In genomic region chr9:121281614-121282291, GRCh38 we compare ENCODE assay signal across 9 cellular contexts. TPM values are rescaled to one million over a fixed set of nuclear protein-coding genes. Genes with fewer than 3 reads are reported as not detected.
DNase-seq lines count a peak whose midpoint lies in the region; ATAC-seq and TF ChIP-seq lines count a peak whose summit lies in the region.
"Had no signal": no experiment of that assay in that cellular context is flagged by ENCODE, and none has a peak within 500 bp of the region (broad histone marks: within the 10 kb centered on the region; RNA-seq: fewer than 3 reads in every experiment).

No MANE protein-coding gene starts in this region.

- TF ChIP-seq EP300 in gastroesophageal sphincter (IDR thresholded peaks at IDR 0.05): no peak

- peaks cover 96% of the 10 kb centered on the region for H3K4me1 ChIP-seq in Panc1 (ENCODE audit: control insufficient read depth, insufficient read depth, low read length)
- peaks cover 75 to 100% (median 91%) of the 10 kb centered on the region in 3 donors for H3K4me1 ChIP-seq in gastroesophageal sphincter
- peaks cover 4% of the 10 kb centered on the region for H3K4me1 ChIP-seq in prostate gland (replicated peaks)
- peaks cover 19% of the 10 kb centered on the region for H3K4me1 ChIP-seq in HAP-1

- POLR2A ChIA-PET in Panc1 (lab: Charles Lee): interaction anchor here (0.6 kb wide), 1 partner anchor 37 kb away, joined by 4 read pairs; no protein-coding TSS in a partner anchor

- no peak overlapping the region for H3K4me3 ChIP-seq in Panc1 (ENCODE audit: low read depth in 2 of 2, low read length in 2 of 2)
- H3K4me3 ChIP-seq in gastroesophageal sphincter: peak overlapping the region in 1 of 2 donors; percentile 8
- H3K4me3 ChIP-seq in prostate gland: no peak overlapping the region
- H3K4me3 ChIP-seq in HAP-1: no peak overlapping the region

- H3K36me3 ChIP-seq in Panc1 (ENCODE audit: control insufficient read depth, insufficient read depth, low read length) (no peaks in the 10 kb centered on the region), gastroesophageal sphincter (no peaks in the 10 kb centered on the region), prostate gland (no peaks in the 10 kb centered on the region), HAP-1 (replicated peaks) (no peaks in the 10 kb centered on the region)

- H3K27ac ChIP-seq in Panc1 (ENCODE audit: low read length): peak overlapping the region; percentile 99
- peak overlapping the region; percentile 94 to 98 (median 97) for H3K27ac ChIP-seq in gastroesophageal sphincter
- peak overlapping the region; percentile 85 to 90 for H3K27ac ChIP-seq in prostate gland

- H3K27me3 Mint-ChIP-seq in stimulated activated naive CD8-positive, alpha-beta T cell treated with anti-CD3 and anti-CD28 coated beads, Interleukin-15, amount 100 ng/mL, for 72 hours: no peaks in the 10 kb centered on the region

- no peak for TF ChIP-seq CTCF in Panc1 (IDR thresholded peaks at IDR 0.05)
- TF ChIP-seq CTCF in gastroesophageal sphincter (IDR thresholded peaks at IDR 0.05): peak in 1 of 4 experiments; percentile 2
- TF ChIP-seq CTCF in prostate gland (IDR thresholded peaks at IDR 0.05): peak in 2 of 4 experiments; percentile 7 to 11

- H3K27ac Mint-ChIP-seq in stimulated activated naive CD8-positive, alpha-beta T cell treated with anti-CD3 and anti-CD28 coated beads, Interleukin-15, amount 100 ng/mL, for 72 hours: no peak overlapping the region
- H3K27ac Mint-ChIP-seq: activated naive CD4-positive, alpha-beta T cell treated with anti-CD3 and anti-CD28 coated beads, Interleukin-2, amount 50 U/mL, for 72 hours had no signal

- in situ Hi-C loops in Panc1 (cut with HindIII; ENCODE audit: low pct_unique_long_range_greater_than_20kb, low sequenced_read_pairs): no loop called here
- in situ Hi-C loops in HAP-1 (cut with MboI; ENCODE audit: low sequenced_read_pairs): loop anchor here (5.0 kb wide), 1 partner anchor 69 kb away; no protein-coding TSS in a partner anchor

- ATAC-seq in Panc1: peak; percentile 59
- peak; percentile 41 for ATAC-seq in gastroesophageal sphincter
- no peak for ATAC-seq in stimulated activated naive CD8-positive, alpha-beta T cell treated with anti-CD3 and anti-CD28 coated beads, Interleukin-15, amount 100 ng/mL, for 72 hours

- DNase-seq in EH (ENCODE audit: low read depth) (peak; percentile 69), Panc1 (ENCODE audit: low read depth, low spot score) (peak; percentile 80), prostate gland (ENCODE audit: low spot score) (peak; percentile 88), NCI-H187 treated with DMSO at 0.1 percent for 48 hours (lab: John Stamatoyannopoulos, UW) (no peak), HAP-1 (ENCODE audit: low spot score in 2 of 2) (no peak), dedifferentiated amniotic fluid mesenchymal stem cell (ENCODE audit: extremely low spot score) (no peak)
- no peak for DNase-seq in stimulated activated naive CD8-positive, alpha-beta T cell treated with anti-CD3 and anti-CD28 coated beads, Interleukin-15, amount 100 ng/mL, for 72 hours

- H3K4me1 Mint-ChIP-seq in stimulated activated naive CD8-positive, alpha-beta T cell treated with anti-CD3 and anti-CD28 coated beads, Interleukin-15, amount 100 ng/mL, for 72 hours: peaks cover 21% of the 10 kb centered on the region

- no peaks in the 10 kb centered on the region for H3K9me3 ChIP-seq in Panc1 (ENCODE audit: control insufficient read depth, insufficient read depth, low read depth, low read length)
- no peaks in the 10 kb centered on the region for H3K9me3 ChIP-seq in gastroesophageal sphincter
- no peaks in the 10 kb centered on the region for H3K9me3 ChIP-seq in prostate gland
- no peaks in the 10 kb centered on the region for H3K9me3 ChIP-seq in HAP-1

- no peak overlapping the region for H3K4me3 Mint-ChIP-seq in stimulated activated naive CD8-positive, alpha-beta T cell treated with anti-CD3 and anti-CD28 coated beads, Interleukin-15, amount 100 ng/mL, for 72 hours

- H3K9me3 Mint-ChIP-seq in stimulated activated naive CD8-positive, alpha-beta T cell treated with anti-CD3 and anti-CD28 coated beads, Interleukin-15, amount 100 ng/mL, for 72 hours: no peaks in the 10 kb centered on the region
- H3K9me3 Mint-ChIP-seq: activated naive CD4-positive, alpha-beta T cell treated with anti-CD3 and anti-CD28 coated beads, Interleukin-2, amount 50 U/mL, for 72 hours had no signal

- H3K27me3 ChIP-seq in Panc1 (ENCODE audit: control insufficient read depth, insufficient read depth, low read length): no peaks in the 10 kb centered on the region
- H3K27me3 ChIP-seq in gastroesophageal sphincter: no peaks in the 10 kb centered on the region
- no peaks in the 10 kb centered on the region for H3K27me3 ChIP-seq in prostate gland (replicated peaks; ENCODE audit: insufficient read depth)
- H3K27me3 ChIP-seq in HAP-1 (ENCODE audit: low read depth): no peaks in the 10 kb centered on the region

- intact Hi-C loops in Panc1 (cut with micrococcal nuclease; ENCODE audit: unreplicated experiment) (loop anchor here (5.0 kb wide), 1 partner anchor 69 kb away; no protein-coding TSS in a partner anchor), prostate gland (cut with DNase I) (loop anchor here (10.0 kb wide), 1 partner anchor 357 kb away; the partner anchor contains the start of gene TRAF1)

- no TSS peak for BruUV-seq in Panc1 (replicated peaks; lab: Mats Ljungman, UMichigan)

- TF ChIP-seq POLR2A in gastroesophageal sphincter (IDR thresholded peaks at IDR 0.05) (no peak), prostate gland (IDR thresholded peaks at IDR 0.05) (no peak)

- WGBS in gastroesophageal sphincter (ENCODE audit: low coverage in 1 of 2), 2 donors: 0% methylated on average over 4 of the region's 10 CpGs; no CpG with 5 or more reads in 1 of the 2 donors
- 25% methylated on average over 10 of the region's 10 CpGs for WGBS in prostate gland

- CTCF ChIA-PET in Panc1 (lab: Charles Lee): no interaction called here

RNA-seq across cellular contexts. Expression of gene GSN, which starts 13.8 kb away (rescaled TPM):
- total RNA-seq in Panc1 (2021; ENCODE audit: unreplicated experiment) (278 TPM), gastroesophageal sphincter (1,000 to 10,000 TPM; 2,362 to 3,466 (median 3,146) TPM), prostate gland (100 to 1,000 TPM; 390 to 690 TPM)
- 483 TPM for polyA plus RNA-seq in Panc1 (2012; ENCODE audit: insufficient read length)

Comparison
In these comparisons a context has a peak if more than half of its experiments do, and no peak if none do; other contexts are left out.
1. DNase-seq: peak in EH (single experiment), Panc1 (single experiment) and prostate gland (single experiment); none in NCI-H187 treated with DMSO at 0.1 percent for 48 hours (single experiment), HAP-1 (0 of 2), stimulated activated naive CD8-positive, alpha-beta T cell treated with anti-CD3 and anti-CD28 coated beads, Interleukin-15, amount 100 ng/mL, for 72 hours (0 of 2) and dedifferentiated amniotic fluid mesenchymal stem cell (single experiment).
2. Peak in every context shown above with its lines, with median percentiles within 50 percentile points of each other: H3K27ac ChIP-seq.